ENCODE assay signal across 16 cellular contexts in genomic region chr10:71266918-71267442, GRCh38. TPM values are rescaled to one million over a fixed set of nuclear protein-coding genes. Genes with fewer than 3 reads are reported as not detected.
DNase-seq lines count a peak whose midpoint lies in the region; ATAC-seq and TF ChIP-seq lines count a peak whose summit lies in the region.
"Had no signal": no experiment of that assay in that cellular context is flagged by ENCODE, and none has a peak within 500 bp of the region (broad histone marks: within the 10 kb centered on the region; RNA-seq: fewer than 3 reads in every experiment).

No MANE protein-coding gene starts in this region.

- peak overlapping the region; percentile 69 for H3K27ac ChIP-seq in cardiac muscle cell
- no peak overlapping the region for H3K27ac ChIP-seq in mesenchymal stem cell (ENCODE audit: low read length, poor library complexity, severe bottlenecking)
- H3K27ac ChIP-seq in substantia nigra (ENCODE audit: low read depth, low read length, poor library complexity, severe bottlenecking): peak overlapping the region; percentile 71
- H3K27ac ChIP-seq: skin epidermis, upper lobe of left lung, VCaP had no signal

- H3K9ac ChIP-seq in adipocyte (ENCODE audit: low read length) (peak overlapping the region; percentile 68), mesenchymal stem cell (ENCODE audit: low read length) (peak overlapping the region; percentile 83)

- H2AFZ ChIP-seq in mesenchymal stem cell (ENCODE audit: low read depth, low read length): no peak overlapping the region

- H3K14ac ChIP-seq in mesenchymal stem cell (ENCODE audit: low read length in 2 of 2): no peak overlapping the region

- H2BK5ac ChIP-seq in mesenchymal stem cell (ENCODE audit: low read depth, low read length, poor library complexity, severe bottlenecking): no peak overlapping the region

- no peak overlapping the region for H2BK15ac ChIP-seq in mesenchymal stem cell (ENCODE audit: low read depth, poor library complexity, severe bottlenecking)

- H3K27me3 ChIP-seq in cardiac muscle cell (no peaks in the 10 kb centered on the region), adipocyte (replicated peaks; ENCODE audit: control insufficient read depth, insufficient read depth, low read length) (no peaks in the 10 kb centered on the region), mesenchymal stem cell (ENCODE audit: control insufficient read depth in 1 of 2, insufficient read depth in 1 of 2, low read length in 2 of 2) (peaks cover 0 to 64% of the 10 kb centered on the region in 2 experiments)
- H3K27me3 ChIP-seq: Peyer's patch, upper lobe of left lung had no signal

- H3K23ac ChIP-seq in mesenchymal stem cell (ENCODE audit: low read length in 2 of 2): no peak overlapping the region

- no peaks in the 10 kb centered on the region for H3K79me1 ChIP-seq in mesenchymal stem cell (replicated peaks; ENCODE audit: low read length, poor library complexity, severe bottlenecking)

- peak overlapping the region; percentile 41 to 74 for H3K18ac ChIP-seq in mesenchymal stem cell (ENCODE audit: low read depth in 1 of 2, low read length in 2 of 2)

- no peak overlapping the region for H3K4me2 ChIP-seq in mesenchymal stem cell (ENCODE audit: low read length, poor library complexity, severe bottlenecking)

- H4K8ac ChIP-seq in mesenchymal stem cell (ENCODE audit: low read length): no peak overlapping the region

- H3K36me3 ChIP-seq in cardiac muscle cell (no peaks in the 10 kb centered on the region), adipocyte (ENCODE audit: control insufficient read depth, insufficient read depth, low read length, severe bottlenecking) (no peaks in the 10 kb centered on the region), mesenchymal stem cell (ENCODE audit: control insufficient read depth in 1 of 2, insufficient read depth in 2 of 2, low read depth in 1 of 2, low read length in 2 of 2) (no peaks in the 10 kb centered on the region)
- H3K36me3 ChIP-seq: Peyer's patch, upper lobe of left lung had no signal

- DNase-seq in cardiac muscle cell (ENCODE audit: low read depth in 1 of 2, low spot score in 1 of 2) (no peak), cardiac septum (ENCODE audit: low spot score) (no peak), adipocyte (ENCODE audit: low read depth) (no peak), mesenchymal stem cell (peak; percentile 80), substantia nigra (lab: John Stamatoyannopoulos, UW) (peak in 1 of 49 donors; percentile 37), NCI-H226 (no peak), SK-N-DZ (ENCODE audit: low spot score) (no peak)
- DNase-seq: activated CD8-positive, alpha-beta T cell treated with anti-CD3 and anti-CD28 coated beads, Interleukin-2, amount 10 ng/mL, durations not matched to agents 7 days and 5 days; CD8-positive, alpha-beta memory T cell; KG1; NCI-H748 treated with DMSO at 0.1 percent for 48 hours had no signal

- no peak for ATAC-seq in HG03108 (IDR thresholded peaks at IDR 0.05; ENCODE audit: unreplicated experiment)
- ATAC-seq: activated CD8-positive, alpha-beta T cell treated with anti-CD3 and anti-CD28 coated beads, Interleukin-2, amount 10 ng/mL, durations not matched to agents 7 days and 5 days had no signal

- no peak overlapping the region for H4K91ac ChIP-seq in mesenchymal stem cell (ENCODE audit: low read length)

- no peak overlapping the region for H2AK5ac ChIP-seq in mesenchymal stem cell (ENCODE audit: low read length, severe bottlenecking)

- intact Hi-C loops in cardiac septum (cut with DNase I): loop anchor here (5.0 kb wide), 2 partner anchors 35 to 205 kb away; no protein-coding TSS in a partner anchor

- H3K4me3 ChIP-seq in cardiac muscle cell: no peak overlapping the region
- H3K4me3 ChIP-seq in adipocyte (ENCODE audit: low read length): no peak overlapping the region
- no peak overlapping the region for H3K4me3 ChIP-seq in mesenchymal stem cell (ENCODE audit: insufficient read depth in 1 of 2, low read depth in 1 of 2, low read length in 2 of 2)
- H3K4me3 ChIP-seq: Peyer's patch, skin epidermis, upper lobe of left lung had no signal

- no peak for TF ChIP-seq CTCF in cardiac muscle cell (IDR thresholded peaks at IDR 0.05; ENCODE audit: low read depth, low read length)

- H2BK120ac ChIP-seq in mesenchymal stem cell (ENCODE audit: low read depth, low read length): peak overlapping the region; percentile 64

- WGBS in mesenchymal stem cell: 76% methylated on average over 8 of the region's 8 CpGs

- H3K4me1 ChIP-seq in cardiac muscle cell (ENCODE audit: low read depth): peaks cover 66% of the 10 kb centered on the region
- H3K4me1 ChIP-seq in adipocyte (ENCODE audit: control insufficient read depth, insufficient read depth, low read length): peaks cover 25% of the 10 kb centered on the region
- no peaks in the 10 kb centered on the region for H3K4me1 ChIP-seq in mesenchymal stem cell (ENCODE audit: control insufficient read depth, insufficient read depth, low read depth, low read length)

- H3K4ac ChIP-seq in mesenchymal stem cell (ENCODE audit: low read depth in 1 of 2, low read length in 2 of 2): no peak overlapping the region

- H3K9me3 ChIP-seq in cardiac muscle cell (ENCODE audit: low read depth) (no peaks in the 10 kb centered on the region), adipocyte (ENCODE audit: control insufficient read depth, low read length) (no peaks in the 10 kb centered on the region), mesenchymal stem cell (ENCODE audit: control insufficient read depth, low read length) (no peaks in the 10 kb centered on the region)
- H3K9me3 ChIP-seq: Peyer's patch, upper lobe of left lung had no signal

- peak overlapping the region in 1 of 2 experiments; percentile 48 for H2BK12ac ChIP-seq in mesenchymal stem cell (ENCODE audit: low read length in 2 of 2)

RNA-seq across cellular contexts. Expression of gene SLC29A3, which starts 52.1 kb away (rescaled TPM):
- total RNA-seq in cardiac muscle cell (2.5 and 3.5 TPM in 2 replicates), cardiac septum (1.6 TPM)
- 4.0 and 5.8 TPM in 2 replicates for polyA plus RNA-seq in cardiac muscle cell
- 2.4 TPM for polyA plus RNA-seq in mesenchymal stem cell (2013, experiment 1 of 2)
- polyA plus RNA-seq in mesenchymal stem cell (2013, experiment 2 of 2): 2.1 TPM
- 4.3 and 4.8 TPM in 2 replicates for polyA plus RNA-seq in SK-N-DZ (2014; cell fraction: cytosol; rRNA removed)
- 2.7 and 3.3 TPM in 2 replicates for polyA plus RNA-seq in SK-N-DZ (2014; cell fraction: nucleus; rRNA removed)

RNA-seq across cellular contexts. Expression of gene UNC5B, which starts 54.6 kb away (rescaled TPM):
- total RNA-seq in cardiac muscle cell (112 and 172 TPM in 2 replicates), cardiac septum (22.4 TPM)
- polyA plus RNA-seq in cardiac muscle cell: 73.3 and 98.3 TPM in 2 replicates
- 40.6 TPM for polyA plus RNA-seq in mesenchymal stem cell (2013, experiment 1 of 2)
- 38.6 TPM for polyA plus RNA-seq in mesenchymal stem cell (2013, experiment 2 of 2)
- polyA plus RNA-seq in SK-N-DZ (2014; cell fraction: cytosol; rRNA removed): 11.4 and 13.7 TPM in 2 replicates
- 16.8 and 23.9 TPM in 2 replicates for polyA plus RNA-seq in SK-N-DZ (2014; cell fraction: nucleus; rRNA removed)
